Comparison of ENCODE assay signal across 1 cellular context in the genomic region with DNA sequence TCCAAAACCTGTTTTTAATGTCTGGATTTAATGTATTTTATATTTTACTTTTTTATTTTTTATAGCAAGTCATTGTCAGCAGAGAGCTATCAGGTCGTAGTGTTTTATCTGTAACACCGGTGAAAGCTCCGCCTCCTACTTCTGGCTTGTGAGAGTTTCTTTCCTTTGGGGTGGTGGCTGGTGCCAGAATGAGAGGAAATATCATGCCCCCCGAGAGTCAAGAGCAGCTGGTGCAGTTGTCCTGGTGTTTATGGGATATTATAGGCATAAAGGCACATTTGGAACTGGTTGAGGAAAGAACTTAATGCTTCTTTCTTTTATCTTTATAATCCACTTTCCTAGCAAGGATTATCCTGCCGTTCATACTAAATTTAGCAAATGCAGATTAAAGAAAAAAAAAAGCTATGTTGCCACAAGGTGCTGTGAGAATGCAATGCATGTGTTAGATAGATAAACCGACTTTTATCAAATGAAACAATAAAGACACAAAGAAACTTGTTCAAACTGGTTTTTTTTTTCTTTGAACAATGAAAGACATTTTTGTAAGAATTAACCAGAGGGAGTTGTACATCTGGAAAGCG.
TF ChIP-seq lines count a peak whose summit lies in the region.

No MANE protein-coding gene starts in this region.

TF ChIP-seq in GM23338, 12 proteins besides CTCF, POLR2A, EP300 and RAD21 (continued from another document):
- TF ChIP-seq, protein P1, sequence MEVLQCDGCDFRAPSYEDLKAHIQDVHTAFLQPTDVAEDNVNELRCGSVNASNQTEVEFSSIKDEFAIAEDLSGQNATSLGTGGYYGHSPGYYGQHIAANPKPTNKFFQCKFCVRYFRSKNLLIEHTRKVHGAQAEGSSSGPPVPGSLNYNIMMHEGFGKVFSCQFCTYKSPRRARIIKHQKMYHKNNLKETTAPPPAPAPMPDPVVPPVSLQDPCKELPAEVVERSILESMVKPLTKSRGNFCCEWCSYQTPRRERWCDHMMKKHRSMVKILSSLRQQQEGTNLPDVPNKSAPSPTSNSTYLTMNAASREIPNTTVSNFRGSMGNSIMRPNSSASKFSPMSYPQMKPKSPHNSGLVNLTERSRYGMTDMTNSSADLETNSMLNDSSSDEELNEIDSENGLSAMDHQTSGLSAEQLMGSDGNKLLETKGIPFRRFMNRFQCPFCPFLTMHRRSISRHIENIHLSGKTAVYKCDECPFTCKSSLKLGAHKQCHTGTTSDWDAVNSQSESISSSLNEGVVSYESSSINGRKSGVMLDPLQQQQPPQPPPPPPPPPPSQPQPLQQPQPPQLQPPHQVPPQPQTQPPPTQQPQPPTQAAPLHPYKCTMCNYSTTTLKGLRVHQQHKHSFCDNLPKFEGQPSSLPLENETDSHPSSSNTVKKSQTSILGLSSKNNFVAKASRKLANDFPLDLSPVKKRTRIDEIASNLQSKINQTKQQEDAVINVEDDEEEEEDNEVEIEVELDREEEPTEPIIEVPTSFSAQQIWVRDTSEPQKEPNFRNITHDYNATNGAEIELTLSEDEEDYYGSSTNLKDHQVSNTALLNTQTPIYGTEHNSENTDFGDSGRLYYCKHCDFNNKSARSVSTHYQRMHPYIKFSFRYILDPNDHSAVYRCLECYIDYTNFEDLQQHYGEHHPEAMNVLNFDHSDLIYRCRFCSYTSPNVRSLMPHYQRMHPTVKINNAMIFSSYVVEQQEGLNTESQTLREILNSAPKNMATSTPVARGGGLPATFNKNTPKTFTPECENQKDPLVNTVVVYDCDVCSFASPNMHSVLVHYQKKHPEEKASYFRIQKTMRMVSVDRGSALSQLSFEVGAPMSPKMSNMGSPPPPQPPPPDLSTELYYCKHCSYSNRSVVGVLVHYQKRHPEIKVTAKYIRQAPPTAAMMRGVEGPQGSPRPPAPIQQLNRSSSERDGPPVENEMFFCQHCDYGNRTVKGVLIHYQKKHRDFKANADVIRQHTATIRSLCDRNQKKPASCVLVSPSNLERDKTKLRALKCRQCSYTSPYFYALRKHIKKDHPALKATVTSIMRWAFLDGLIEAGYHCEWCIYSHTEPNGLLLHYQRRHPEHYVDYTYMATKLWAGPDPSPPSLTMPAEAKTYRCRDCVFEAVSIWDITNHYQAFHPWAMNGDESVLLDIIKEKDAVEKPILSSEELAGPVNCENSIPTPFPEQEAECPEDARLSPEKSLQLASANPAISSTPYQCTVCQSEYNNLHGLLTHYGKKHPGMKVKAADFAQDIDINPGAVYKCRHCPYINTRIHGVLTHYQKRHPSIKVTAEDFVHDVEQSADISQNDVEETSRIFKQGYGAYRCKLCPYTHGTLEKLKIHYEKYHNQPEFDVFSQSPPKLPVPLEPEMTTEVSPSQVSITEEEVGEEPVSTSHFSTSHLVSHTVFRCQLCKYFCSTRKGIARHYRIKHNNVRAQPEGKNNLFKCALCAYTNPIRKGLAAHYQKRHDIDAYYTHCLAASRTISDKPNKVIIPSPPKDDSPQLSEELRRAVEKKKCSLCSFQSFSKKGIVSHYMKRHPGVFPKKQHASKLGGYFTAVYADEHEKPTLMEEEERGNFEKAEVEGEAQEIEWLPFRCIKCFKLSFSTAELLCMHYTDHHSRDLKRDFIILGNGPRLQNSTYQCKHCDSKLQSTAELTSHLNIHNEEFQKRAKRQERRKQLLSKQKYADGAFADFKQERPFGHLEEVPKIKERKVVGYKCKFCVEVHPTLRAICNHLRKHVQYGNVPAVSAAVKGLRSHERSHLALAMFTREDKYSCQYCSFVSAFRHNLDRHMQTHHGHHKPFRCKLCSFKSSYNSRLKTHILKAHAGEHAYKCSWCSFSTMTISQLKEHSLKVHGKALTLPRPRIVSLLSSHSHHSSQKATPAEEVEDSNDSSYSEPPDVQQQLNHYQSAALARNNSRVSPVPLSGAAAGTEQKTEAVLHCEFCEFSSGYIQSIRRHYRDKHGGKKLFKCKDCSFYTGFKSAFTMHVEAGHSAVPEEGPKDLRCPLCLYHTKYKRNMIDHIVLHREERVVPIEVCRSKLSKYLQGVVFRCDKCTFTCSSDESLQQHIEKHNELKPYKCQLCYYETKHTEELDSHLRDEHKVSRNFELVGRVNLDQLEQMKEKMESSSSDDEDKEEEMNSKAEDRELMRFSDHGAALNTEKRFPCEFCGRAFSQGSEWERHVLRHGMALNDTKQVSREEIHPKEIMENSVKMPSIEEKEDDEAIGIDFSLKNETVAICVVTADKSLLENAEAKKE (CRISPR knock-in tag; IDR thresholded peaks at IDR 0.05): no peak
- TF ChIP-seq, protein P2, sequence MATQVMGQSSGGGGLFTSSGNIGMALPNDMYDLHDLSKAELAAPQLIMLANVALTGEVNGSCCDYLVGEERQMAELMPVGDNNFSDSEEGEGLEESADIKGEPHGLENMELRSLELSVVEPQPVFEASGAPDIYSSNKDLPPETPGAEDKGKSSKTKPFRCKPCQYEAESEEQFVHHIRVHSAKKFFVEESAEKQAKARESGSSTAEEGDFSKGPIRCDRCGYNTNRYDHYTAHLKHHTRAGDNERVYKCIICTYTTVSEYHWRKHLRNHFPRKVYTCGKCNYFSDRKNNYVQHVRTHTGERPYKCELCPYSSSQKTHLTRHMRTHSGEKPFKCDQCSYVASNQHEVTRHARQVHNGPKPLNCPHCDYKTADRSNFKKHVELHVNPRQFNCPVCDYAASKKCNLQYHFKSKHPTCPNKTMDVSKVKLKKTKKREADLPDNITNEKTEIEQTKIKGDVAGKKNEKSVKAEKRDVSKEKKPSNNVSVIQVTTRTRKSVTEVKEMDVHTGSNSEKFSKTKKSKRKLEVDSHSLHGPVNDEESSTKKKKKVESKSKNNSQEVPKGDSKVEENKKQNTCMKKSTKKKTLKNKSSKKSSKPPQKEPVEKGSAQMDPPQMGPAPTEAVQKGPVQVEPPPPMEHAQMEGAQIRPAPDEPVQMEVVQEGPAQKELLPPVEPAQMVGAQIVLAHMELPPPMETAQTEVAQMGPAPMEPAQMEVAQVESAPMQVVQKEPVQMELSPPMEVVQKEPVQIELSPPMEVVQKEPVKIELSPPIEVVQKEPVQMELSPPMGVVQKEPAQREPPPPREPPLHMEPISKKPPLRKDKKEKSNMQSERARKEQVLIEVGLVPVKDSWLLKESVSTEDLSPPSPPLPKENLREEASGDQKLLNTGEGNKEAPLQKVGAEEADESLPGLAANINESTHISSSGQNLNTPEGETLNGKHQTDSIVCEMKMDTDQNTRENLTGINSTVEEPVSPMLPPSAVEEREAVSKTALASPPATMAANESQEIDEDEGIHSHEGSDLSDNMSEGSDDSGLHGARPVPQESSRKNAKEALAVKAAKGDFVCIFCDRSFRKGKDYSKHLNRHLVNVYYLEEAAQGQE (IDR thresholded peaks at IDR 0.05; ENCODE audit: unreplicated experiment): no peak
- TF ChIP-seq, protein P3, sequence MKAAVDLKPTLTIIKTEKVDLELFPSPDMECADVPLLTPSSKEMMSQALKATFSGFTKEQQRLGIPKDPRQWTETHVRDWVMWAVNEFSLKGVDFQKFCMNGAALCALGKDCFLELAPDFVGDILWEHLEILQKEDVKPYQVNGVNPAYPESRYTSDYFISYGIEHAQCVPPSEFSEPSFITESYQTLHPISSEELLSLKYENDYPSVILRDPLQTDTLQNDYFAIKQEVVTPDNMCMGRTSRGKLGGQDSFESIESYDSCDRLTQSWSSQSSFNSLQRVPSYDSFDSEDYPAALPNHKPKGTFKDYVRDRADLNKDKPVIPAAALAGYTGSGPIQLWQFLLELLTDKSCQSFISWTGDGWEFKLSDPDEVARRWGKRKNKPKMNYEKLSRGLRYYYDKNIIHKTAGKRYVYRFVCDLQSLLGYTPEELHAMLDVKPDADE (IDR thresholded peaks at IDR 0.05): no peak
- TF ChIP-seq ZNF114 (CRISPR knock-in tag; IDR thresholded peaks at IDR 0.05): no peak
- TF ChIP-seq ZNF331 (CRISPR knock-in tag; IDR thresholded peaks at IDR 0.05; ENCODE audit: low read depth): no peak
- no peak for TF ChIP-seq EZH2phosphoT487 (IDR thresholded peaks at IDR 0.05; ENCODE audit: unreplicated experiment)
- no peak for TF ChIP-seq JUNB (IDR thresholded peaks at IDR 0.05; ENCODE audit: unreplicated experiment)
- TF ChIP-seq EZH2 (IDR thresholded peaks at IDR 0.05; ENCODE audit: low read depth, unreplicated experiment): no peak
- no peak for TF ChIP-seq NANOG (IDR thresholded peaks at IDR 0.05; ENCODE audit: borderline replicate concordance)
